8 cellular contexts compared by ENCODE assay signal in the genomic region with DNA sequence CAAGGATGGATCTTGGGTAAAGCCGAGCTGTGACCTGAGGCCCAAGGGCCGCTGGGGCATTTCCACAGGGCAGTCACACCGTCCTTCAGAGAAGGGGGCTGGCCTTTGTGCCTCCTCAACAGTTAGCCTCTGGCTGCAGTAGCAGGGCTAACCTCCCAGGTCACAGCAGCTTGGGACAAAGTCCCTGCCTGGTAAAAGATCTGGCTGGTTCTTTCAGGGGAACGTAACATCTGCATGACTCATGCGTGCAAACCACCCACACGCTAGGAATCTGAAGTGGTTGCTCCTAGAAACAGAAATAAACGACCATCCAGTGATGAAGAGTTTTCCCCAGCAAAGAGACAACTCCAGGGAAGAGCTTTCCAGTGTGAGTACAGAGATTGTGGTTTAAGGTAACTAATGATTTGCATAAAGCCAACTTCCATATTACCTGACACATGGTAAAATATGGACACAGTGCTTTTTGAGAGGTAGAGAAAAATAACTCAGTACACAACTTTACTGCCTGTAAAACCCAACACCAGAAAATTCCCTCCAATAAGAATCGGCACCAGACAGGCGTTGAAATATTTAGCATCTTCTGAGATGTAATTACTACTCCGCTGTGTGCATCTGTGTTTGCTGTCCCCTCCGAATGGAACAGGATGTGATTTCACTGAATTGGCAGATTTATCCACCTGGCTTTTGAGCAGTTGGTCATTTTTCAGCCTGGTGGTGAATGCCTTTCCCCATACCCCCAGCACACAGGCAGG.
DNase-seq lines count a peak whose midpoint lies in the region; ATAC-seq and TF ChIP-seq lines count a peak whose summit lies in the region.

No MANE protein-coding gene starts in this region.

- H3K4me3 Mint-ChIP-seq in T-helper 2 cell treated with Interferon-gamma antibody and Interleukin-4, amounts not matched to agents 5 μg/mL and 100 μg/mL, for 36 hours = peak overlapping the region; percentile 8
- no peak overlapping the region for H3K4me3 Mint-ChIP-seq in CD4-positive, alpha-beta T cell

- POLR2A ChIA-PET in CD4-positive, alpha-beta T cell (lab: Charles Lee) = no interaction called here

- peak; percentile 42 for DNase-seq in T-helper 2 cell treated with Interferon-gamma antibody and Interleukin-4, amounts not matched to agents 5 μg/mL and 100 μg/mL, for 36 hours (ENCODE audit: low spot score)
- no peak for DNase-seq in T-helper 2 cell
- peak; percentile 78 for DNase-seq in NCI-H510A (lab: John Stamatoyannopoulos, UW)
- DNase-seq in choroid plexus epithelial cell (ENCODE audit: low read depth) = peak; percentile 95
- DNase-seq in lung microvascular endothelial cell (ENCODE audit: low read depth in 2 of 2) = peak; percentile 74 to 84
- no peak for DNase-seq in CD4-positive, alpha-beta T cell
- no peak for DNase-seq in testis

- H3K36me3 ChIP-seq in testis (ENCODE audit: low read depth, missing control alignments) = no peaks in the 10 kb centered on the region

- no peaks in the 10 kb centered on the region for H3K4me1 ChIP-seq in testis

- peaks cover 45% of the 10 kb centered on the region for H3K4me1 Mint-ChIP-seq in T-helper 2 cell treated with Interferon-gamma antibody and Interleukin-4, amounts not matched to agents 5 μg/mL and 100 μg/mL, for 36 hours (ENCODE audit: low read depth)
- H3K4me1 Mint-ChIP-seq in CD4-positive, alpha-beta T cell (ENCODE audit: low read depth) = peaks cover 45% of the 10 kb centered on the region

- H3K27me3 Mint-ChIP-seq in T-helper 2 cell treated with Interferon-gamma antibody and Interleukin-4, amounts not matched to agents 5 μg/mL and 100 μg/mL, for 36 hours (ENCODE audit: low read depth) = peaks cover 25% of the 10 kb centered on the region
- peaks cover 11% of the 10 kb centered on the region for H3K27me3 Mint-ChIP-seq in CD4-positive, alpha-beta T cell

- no peaks in the 10 kb centered on the region for H3K9me3 Mint-ChIP-seq in T-helper 2 cell treated with Interferon-gamma antibody and Interleukin-4, amounts not matched to agents 5 μg/mL and 100 μg/mL, for 36 hours
- H3K9me3 Mint-ChIP-seq in CD4-positive, alpha-beta T cell = no peaks in the 10 kb centered on the region

- no peak for ATAC-seq in CD4-positive, alpha-beta T cell (ENCODE audit: poor library complexity)
- no peak for ATAC-seq in GM21576 (IDR thresholded peaks at IDR 0.05; ENCODE audit: unreplicated experiment)

- peaks cover 2% of the 10 kb centered on the region for H3K36me3 Mint-ChIP-seq in T-helper 2 cell treated with Interferon-gamma antibody and Interleukin-4, amounts not matched to agents 5 μg/mL and 100 μg/mL, for 36 hours (ENCODE audit: low read depth)
- no peaks in the 10 kb centered on the region for H3K36me3 Mint-ChIP-seq in CD4-positive, alpha-beta T cell (ENCODE audit: low read depth)

- H3K9me3 ChIP-seq in CD4-positive, alpha-beta T cell (ENCODE audit: control insufficient read depth, low read length) = no peaks in the 10 kb centered on the region
- no peaks in the 10 kb centered on the region for H3K9me3 ChIP-seq in testis

- H3K4me3 ChIP-seq in choroid plexus epithelial cell (ENCODE audit: low read depth, low read length) = no peak overlapping the region
- no peak overlapping the region for H3K4me3 ChIP-seq in testis

- no peak overlapping the region for H3K27ac ChIP-seq in CD4-positive, alpha-beta T cell (ENCODE audit: low read depth, low read length)
- H3K27ac ChIP-seq in testis = no peak overlapping the region

- WGBS in testis, 2 donors = 65 to 70% methylated on average over 8 to 11 of the region's 11 CpGs

- no peak for TF ChIP-seq CTCF in choroid plexus epithelial cell (conservative IDR thresholded peaks at IDR 0.05; ENCODE audit: low read depth, low read length)
- no peak for TF ChIP-seq CTCF in CD4-positive, alpha-beta T cell (IDR thresholded peaks at IDR 0.05)
- TF ChIP-seq CTCF in testis (IDR thresholded peaks at IDR 0.05) = no peak

- no peaks in the 10 kb centered on the region for H3K27me3 ChIP-seq in CD4-positive, alpha-beta T cell (ENCODE audit: control insufficient read depth, insufficient read depth, low read length)
- no peaks in the 10 kb centered on the region for H3K27me3 ChIP-seq in testis

- TF ChIP-seq POLR2A in testis (IDR thresholded peaks at IDR 0.05) = no peak

- CTCF ChIA-PET in CD4-positive, alpha-beta T cell (lab: Charles Lee) = no interaction called here

- no peak overlapping the region for H3K27ac Mint-ChIP-seq in T-helper 2 cell treated with Interferon-gamma antibody and Interleukin-4, amounts not matched to agents 5 μg/mL and 100 μg/mL, for 36 hours
- H3K27ac Mint-ChIP-seq in CD4-positive, alpha-beta T cell = no peak overlapping the region

- intact Hi-C loops in CD4-positive, alpha-beta T cell (cut with DNase I, micrococcal nuclease) = loop anchor here in 1 of 2 experiments (5.0 kb wide), 1 partner anchor 97 kb away; no protein-coding TSS in a partner anchor
- intact Hi-C loops in testis (cut with DNase I; ENCODE audit: low total_unique reads) = no loop called here

Comparison
In these comparisons a context has a peak if more than half of its experiments do, and no peak if none do; other contexts are left out.
1. DNase-seq: peak in T-helper 2 cell treated with Interferon-gamma antibody and Interleukin-4, amounts not matched to agents 5 μg/mL and 100 μg/mL, for 36 hours (single experiment), NCI-H510A (single experiment), choroid plexus epithelial cell (single experiment) and lung microvascular endothelial cell (2 of 2); none in T-helper 2 cell (0 of 5), CD4-positive, alpha-beta T cell (0 of 10) and testis (single experiment).